In the genomic region with DNA sequence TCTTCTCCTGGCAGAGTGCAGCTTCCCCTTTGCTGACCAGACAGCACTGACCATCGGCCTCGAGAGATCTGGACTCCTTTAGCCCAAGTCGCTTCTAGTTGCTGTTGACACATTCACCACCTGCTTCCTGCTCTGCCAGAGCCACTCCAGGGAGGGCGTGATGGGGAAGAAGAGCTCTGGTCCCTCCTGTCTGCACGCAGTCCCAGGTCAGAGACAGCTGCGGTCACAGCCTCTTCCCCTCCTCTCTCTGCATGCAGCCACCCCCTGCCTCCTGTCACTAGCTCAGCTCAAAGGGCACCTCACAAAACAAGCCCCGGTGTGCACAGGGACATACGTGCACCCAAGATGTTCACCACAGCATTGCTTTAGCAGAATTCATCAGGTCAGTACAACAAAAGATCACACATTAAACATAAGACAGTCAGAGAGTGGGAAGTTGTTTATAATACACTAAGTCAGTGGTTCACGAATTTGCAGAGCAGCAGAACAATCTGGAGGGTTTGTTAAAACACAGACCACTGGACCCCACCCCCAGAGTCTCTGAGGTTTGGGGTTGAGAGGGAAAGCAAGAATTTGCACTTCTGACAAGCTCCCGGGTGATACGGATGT, we compare ENCODE assay signal across 7 cellular contexts.
A peak's percentile ranks its signal among the peaks of the same experiment; 100 is the strongest.
DNase-seq lines count a peak whose midpoint lies in the region; ATAC-seq and TF ChIP-seq lines count a peak whose summit lies in the region.

No MANE protein-coding gene starts in this region.

- H3K79me2 ChIP-seq in smooth muscle cell (ENCODE audit: low read depth) (no peaks in the 10 kb centered on the region), mesendoderm (ENCODE audit: control insufficient read depth, insufficient read depth, low read length) (no peaks in the 10 kb centered on the region)

- H4K5ac ChIP-seq in mesendoderm (ENCODE audit: low read length): no peak overlapping the region

- H3F3A ChIP-seq in smooth muscle cell (ENCODE audit: low read depth): no peaks in the 10 kb centered on the region

- H3K9me3 Mint-ChIP-seq in activated T-helper 1 cell treated with anti-CD3 and anti-CD28 coated beads, Interleukin-12 subunit alpha, Interleukin-12 subunit beta, Interleukin-2, Interleukin-4 antibody, amounts not matched to agents 30 ng/mL and 10 ng/mL and 1 ng/mL, durations not matched to agents 14 hours and 24 hours and 36 hours: no peaks in the 10 kb centered on the region

- H4K8ac ChIP-seq in mesendoderm (ENCODE audit: low read depth, low read length): no peak overlapping the region

- H3K4me1 Mint-ChIP-seq in activated T-helper 1 cell treated with anti-CD3 and anti-CD28 coated beads, Interleukin-12 subunit alpha, Interleukin-12 subunit beta, Interleukin-2, Interleukin-4 antibody, amounts not matched to agents 30 ng/mL and 10 ng/mL and 1 ng/mL, durations not matched to agents 14 hours and 24 hours and 36 hours (ENCODE audit: low read depth): peaks cover 84% of the 10 kb centered on the region

- no peak overlapping the region for H3K18ac ChIP-seq in mesendoderm (ENCODE audit: low read length)

- DNase-seq in NCI-H2196 treated with DMSO at 0.1 percent for 48 hours (lab: John Stamatoyannopoulos, UW; ENCODE audit: unreplicated experiment) (peak; percentile 45), smooth muscle cell (lab: John Stamatoyannopoulos, UW; ENCODE audit: unreplicated experiment) (no peak), mesendoderm (no peak)
- DNase-seq in activated T-helper 1 cell treated with anti-CD3 and anti-CD28 coated beads, Interleukin-12 subunit alpha, Interleukin-12 subunit beta, Interleukin-2, Interleukin-4 antibody, amounts not matched to agents 30 ng/mL and 10 ng/mL and 1 ng/mL, durations not matched to agents 14 hours and 24 hours and 36 hours (ENCODE audit: low spot score): peak; percentile 37
- no peak for DNase-seq in effector CD4-positive, alpha-beta T cell

- H3K27ac ChIP-seq in smooth muscle cell (ENCODE audit: low read depth): peak overlapping the region; percentile 45
- no peak overlapping the region for H3K27ac ChIP-seq in mesendoderm (ENCODE audit: low read depth, low read length)

- no peak overlapping the region for H2BK120ac ChIP-seq in mesendoderm (ENCODE audit: low read depth, low read length)

- peaks cover 2% of the 10 kb centered on the region for H3K27me3 Mint-ChIP-seq in activated T-helper 1 cell treated with anti-CD3 and anti-CD28 coated beads, Interleukin-12 subunit alpha, Interleukin-12 subunit beta, Interleukin-2, Interleukin-4 antibody, amounts not matched to agents 30 ng/mL and 10 ng/mL and 1 ng/mL, durations not matched to agents 14 hours and 24 hours and 36 hours (ENCODE audit: insufficient read depth)

- TF ChIP-seq CTCF in smooth muscle cell (IDR thresholded peaks at IDR 0.05; ENCODE audit: borderline replicate concordance, insufficient read depth, poor library complexity, severe bottlenecking): no peak

- H3K36me3 ChIP-seq in smooth muscle cell (ENCODE audit: low read depth): no peaks in the 10 kb centered on the region
- H3K36me3 ChIP-seq in mesendoderm (ENCODE audit: control insufficient read depth, insufficient read depth, low read length): no peaks in the 10 kb centered on the region

- H3K4me3 Mint-ChIP-seq in activated T-helper 1 cell treated with anti-CD3 and anti-CD28 coated beads, Interleukin-12 subunit alpha, Interleukin-12 subunit beta, Interleukin-2, Interleukin-4 antibody, amounts not matched to agents 30 ng/mL and 10 ng/mL and 1 ng/mL, durations not matched to agents 14 hours and 24 hours and 36 hours: peak overlapping the region; percentile 68

- H3K23ac ChIP-seq in mesendoderm (ENCODE audit: low read length): no peak overlapping the region

- H3K4me2 ChIP-seq in smooth muscle cell (peak overlapping the region; percentile 17), mesendoderm (ENCODE audit: low read length) (no peak overlapping the region)

- H3K9me3 ChIP-seq in smooth muscle cell (replicated peaks; ENCODE audit: low read depth): no peaks in the 10 kb centered on the region

- no peaks in the 10 kb centered on the region for H3K79me1 ChIP-seq in mesendoderm (ENCODE audit: low read length)

- no peak overlapping the region for H3K56ac ChIP-seq in mesendoderm (ENCODE audit: low read length)

- peak; percentile 43 for ATAC-seq in GM21447 (IDR thresholded peaks at IDR 0.05; ENCODE audit: unreplicated experiment)
- ATAC-seq in GM18867 (IDR thresholded peaks at IDR 0.05; ENCODE audit: unreplicated experiment): no peak

- H4K20me1 ChIP-seq in smooth muscle cell (ENCODE audit: low read depth): no peaks in the 10 kb centered on the region

- H2AK5ac ChIP-seq in mesendoderm (ENCODE audit: low read length): no peak overlapping the region

- no peak overlapping the region for H2BK5ac ChIP-seq in mesendoderm (ENCODE audit: low read length)

- 40% methylated on average over 11 of the region's 11 CpGs for WGBS in smooth muscle cell (ENCODE audit: low lambda C conversion rate)
- no CpG with 5 or more reads among the region's 11 CpGs for WGBS in mesendoderm (ENCODE audit: extremely low coverage, insufficient coverage, low lambda C conversion rate)

- H3K27me3 ChIP-seq in smooth muscle cell (ENCODE audit: low read depth): no peaks in the 10 kb centered on the region
- no peaks in the 10 kb centered on the region for H3K27me3 ChIP-seq in mesendoderm (ENCODE audit: insufficient read depth, low read length, poor library complexity)

- H3K4ac ChIP-seq in mesendoderm (ENCODE audit: low read depth, low read length): no peak overlapping the region

- intact Hi-C loops in activated T-helper 1 cell treated with anti-CD3 and anti-CD28 coated beads, Interleukin-12 subunit alpha, Interleukin-12 subunit beta, Interleukin-2, Interleukin-4 antibody, amounts not matched to agents 30 ng/mL and 10 ng/mL and 1 ng/mL, durations not matched to agents 14 hours and 24 hours and 36 hours (cut with micrococcal nuclease): loop anchor here (1.0 kb wide), 1 partner anchor 133 kb away; no protein-coding TSS in a partner anchor

- H3K36me3 Mint-ChIP-seq in activated T-helper 1 cell treated with anti-CD3 and anti-CD28 coated beads, Interleukin-12 subunit alpha, Interleukin-12 subunit beta, Interleukin-2, Interleukin-4 antibody, amounts not matched to agents 30 ng/mL and 10 ng/mL and 1 ng/mL, durations not matched to agents 14 hours and 24 hours and 36 hours (ENCODE audit: low read depth): peaks cover 3% of the 10 kb centered on the region

- no peak overlapping the region for H3K4me3 ChIP-seq in smooth muscle cell
- no peak overlapping the region for H3K4me3 ChIP-seq in mesendoderm (ENCODE audit: low read length)

- H3K9ac ChIP-seq in smooth muscle cell (ENCODE audit: low read depth) (peak overlapping the region; percentile 47), mesendoderm (ENCODE audit: low read length) (no peak overlapping the region)

- H3K4me1 ChIP-seq in smooth muscle cell (ENCODE audit: low read depth) (no peaks in the 10 kb centered on the region), mesendoderm (ENCODE audit: control insufficient read depth, low read depth, low read length) (no peaks in the 10 kb centered on the region)

- no peak overlapping the region for H2BK15ac ChIP-seq in mesendoderm (replicated peaks; ENCODE audit: low read depth)

- no peak overlapping the region for H2AFZ ChIP-seq in smooth muscle cell (ENCODE audit: low read depth)

- H3K27ac Mint-ChIP-seq in activated T-helper 1 cell treated with anti-CD3 and anti-CD28 coated beads, Interleukin-12 subunit alpha, Interleukin-12 subunit beta, Interleukin-2, Interleukin-4 antibody, amounts not matched to agents 30 ng/mL and 10 ng/mL and 1 ng/mL, durations not matched to agents 14 hours and 24 hours and 36 hours: peak overlapping the region; percentile 88

Comparison
In these comparisons a context has a peak if more than half of its experiments do, and no peak if none do; other contexts are left out.
1. DNase-seq: peak in NCI-H2196 treated with DMSO at 0.1 percent for 48 hours (single experiment) and activated T-helper 1 cell treated with anti-CD3 and anti-CD28 coated beads, Interleukin-12 subunit alpha, Interleukin-12 subunit beta, Interleukin-2, Interleukin-4 antibody, amounts not matched to agents 30 ng/mL and 10 ng/mL and 1 ng/mL, durations not matched to agents 14 hours and 24 hours and 36 hours (single experiment); none in smooth muscle cell (single experiment), effector CD4-positive, alpha-beta T cell (single experiment) and mesendoderm (single experiment).